In the genomic region with DNA sequence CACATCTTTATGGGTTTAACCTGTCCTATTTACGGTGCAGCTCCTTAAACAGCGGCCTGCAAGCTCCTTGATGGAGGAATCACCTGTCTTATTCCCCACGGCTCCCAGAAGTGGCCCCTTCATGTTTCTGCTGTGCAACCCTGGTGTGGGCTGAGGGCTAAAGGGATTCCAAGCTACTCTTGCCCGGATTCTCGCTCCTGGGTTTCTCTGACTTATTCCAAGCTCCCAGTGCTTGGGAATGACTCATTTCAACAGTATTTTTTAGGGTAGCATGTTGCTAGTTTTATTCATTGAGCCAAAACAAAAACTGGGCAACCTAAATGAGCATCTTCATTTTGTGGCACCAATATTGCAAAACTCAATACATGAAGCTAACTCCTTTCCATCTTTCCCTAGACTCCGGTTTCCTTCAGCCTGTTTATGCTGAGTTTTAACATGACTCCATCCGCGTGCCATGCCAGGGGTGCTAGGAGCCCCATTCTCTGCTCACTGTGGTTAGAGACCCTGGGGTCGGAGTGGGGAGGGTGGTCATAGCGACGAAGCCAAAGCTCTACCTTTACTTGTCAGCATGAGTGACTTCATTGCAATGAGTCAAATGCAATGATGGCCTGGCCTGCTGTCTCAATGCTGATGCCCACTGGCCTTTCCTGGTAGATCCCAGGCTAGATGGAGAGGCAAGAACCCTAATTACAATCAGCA, we compare ENCODE assay signal across 26 cellular contexts.
"Had no signal": no experiment of that assay in that cellular context is flagged by ENCODE, and none has a peak within 500 bp of the region (broad histone marks: within the 10 kb centered on the region; RNA-seq: fewer than 3 reads in every experiment).

No MANE protein-coding gene starts in this region.

- H3K27ac ChIP-seq: adrenal gland, ascending aorta, gastroesophageal sphincter, lower lobe of right lung, neural progenitor cell, spleen, upper lobe of left lung, VCaP had no signal

- H3K36me3 Mint-ChIP-seq: activated CD8-positive, alpha-beta memory T cell treated with anti-CD3 and anti-CD28 coated beads, Interleukin-2, amount 10 ng/mL, durations not matched to agents 7 days and 5 days; neural progenitor cell had no signal

- H3K4me1 ChIP-seq: adrenal gland, ascending aorta, lower lobe of right lung, neural progenitor cell, spleen, upper lobe of left lung had no signal

- H3K4me2 ChIP-seq: neural progenitor cell had no signal

- H3K9me3 Mint-ChIP-seq: activated CD4-positive, alpha-beta T cell treated with anti-CD3 and anti-CD28 coated beads, Interleukin-2, amount 10 ng/mL, durations not matched to agents 7 days and 5 days; neural progenitor cell had no signal

- ATAC-seq: activated CD4-positive, CD25-positive, alpha-beta regulatory T cell treated with anti-CD3 and anti-CD28 coated beads, Interleukin-2, amount 50 U/mL, for 24 hours; activated CD8-positive, alpha-beta memory T cell treated with anti-CD3 and anti-CD28 coated beads, Interleukin-2, amount 10 ng/mL, durations not matched to agents 7 days and 5 days; activated CD8-positive, alpha-beta T cell treated with anti-CD3 and anti-CD28 coated beads for 36 hours; esophagus mucosa had no signal

- DNase-seq: activated CD4-positive, alpha-beta T cell treated with anti-CD3 and anti-CD28 coated beads, Interleukin-2, amount 10 ng/mL, durations not matched to agents 7 days and 5 days; activated CD8-positive, alpha-beta memory T cell treated with anti-CD3 and anti-CD28 coated beads, Interleukin-2, amount 10 ng/mL, durations not matched to agents 7 days and 5 days; activated CD8-positive, alpha-beta T cell treated with anti-CD3 and anti-CD28 coated beads for 36 hours; activated T-cell treated with anti-CD3 and anti-CD28 coated beads for 4 hours; adrenal gland; central memory CD4-positive, alpha-beta T cell; effector memory CD4-positive, alpha-beta T cell; heart left ventricle; kidney; lower lobe of right lung; mesendoderm; mucosa of descending colon; naive B cell; retina; spleen; stimulated activated CD4-positive, alpha-beta T cell treated with anti-CD3 and anti-CD28 coated beads, Interleukin-4, amount 100 ng/mL, for 1 hour; stimulated activated naive CD4-positive, alpha-beta T cell treated with Interleukin-2 at 50 U/mL for 16 hours had no signal

- H3K4me3 ChIP-seq: adrenal gland, ascending aorta, gastroesophageal sphincter, heart left ventricle, lower lobe of right lung, mucosa of descending colon, neural progenitor cell, spleen, upper lobe of left lung had no signal

- H2AFZ ChIP-seq: neural progenitor cell had no signal

- H3K4me1 Mint-ChIP-seq: activated CD4-positive, alpha-beta T cell treated with anti-CD3 and anti-CD28 coated beads, Interleukin-2, amount 10 ng/mL, durations not matched to agents 7 days and 5 days; activated CD8-positive, alpha-beta memory T cell treated with anti-CD3 and anti-CD28 coated beads, Interleukin-2, amount 10 ng/mL, durations not matched to agents 7 days and 5 days; neural progenitor cell had no signal

- H3K27me3 ChIP-seq: adrenal gland, ascending aorta, gastroesophageal sphincter, heart left ventricle, neural progenitor cell, spleen, upper lobe of left lung had no signal

- H3K27me3 Mint-ChIP-seq: activated CD4-positive, alpha-beta T cell treated with anti-CD3 and anti-CD28 coated beads, Interleukin-2, amount 10 ng/mL, durations not matched to agents 7 days and 5 days; activated CD8-positive, alpha-beta memory T cell treated with anti-CD3 and anti-CD28 coated beads, Interleukin-2, amount 10 ng/mL, durations not matched to agents 7 days and 5 days; activated CD8-positive, alpha-beta T cell treated with anti-CD3 and anti-CD28 coated beads for 36 hours; activated naive CD8-positive, alpha-beta T cell; naive B cell; progenitor cell of endocrine pancreas had no signal

- H3K4me3 Mint-ChIP-seq: activated CD4-positive, alpha-beta T cell treated with anti-CD3 and anti-CD28 coated beads, Interleukin-2, amount 10 ng/mL, durations not matched to agents 7 days and 5 days; activated CD8-positive, alpha-beta memory T cell treated with anti-CD3 and anti-CD28 coated beads, Interleukin-2, amount 10 ng/mL, durations not matched to agents 7 days and 5 days; activated CD8-positive, alpha-beta T cell treated with anti-CD3 and anti-CD28 coated beads for 36 hours; activated naive CD8-positive, alpha-beta T cell; naive B cell; neural progenitor cell had no signal

- H3K9ac ChIP-seq: neural progenitor cell had no signal

- H3K27ac Mint-ChIP-seq: activated CD4-positive, alpha-beta T cell treated with anti-CD3 and anti-CD28 coated beads, Interleukin-2, amount 10 ng/mL, durations not matched to agents 7 days and 5 days; activated CD8-positive, alpha-beta memory T cell treated with anti-CD3 and anti-CD28 coated beads, Interleukin-2, amount 10 ng/mL, durations not matched to agents 7 days and 5 days; activated CD8-positive, alpha-beta T cell treated with anti-CD3 and anti-CD28 coated beads for 36 hours; activated naive CD8-positive, alpha-beta T cell; neural progenitor cell; progenitor cell of endocrine pancreas had no signal

- H3K9me3 ChIP-seq: adrenal gland, ascending aorta, gastroesophageal sphincter, heart left ventricle, lower lobe of right lung, mucosa of descending colon, spleen, upper lobe of left lung had no signal

- H3K36me3 ChIP-seq: adrenal gland, lower lobe of right lung, neural progenitor cell had no signal
